ENCODE assay signal across 31 cellular contexts in genomic region chr1:54246097-54246721, GRCh38. TPM values are rescaled to one million over a fixed set of nuclear protein-coding genes. Genes with fewer than 3 reads are reported as not detected.
DNase-seq lines count a peak whose midpoint lies in the region; ATAC-seq, FAIRE-seq and TF ChIP-seq lines count a peak whose summit lies in the region.
"Had no signal": no experiment of that assay in that cellular context is flagged by ENCODE, and none has a peak within 500 bp of the region (broad histone marks: within the 10 kb centered on the region; RNA-seq: fewer than 3 reads in every experiment).

No MANE protein-coding gene starts in this region.

- DNase-seq in activated CD4-positive, alpha-beta memory T cell treated with anti-CD3 and anti-CD28 coated beads, Interleukin-2, amount 10 ng/mL, durations not matched to agents 7 days and 5 days, result no peak
- no peak for DNase-seq in activated CD4-positive, alpha-beta memory T cell treated with anti-CD3 and anti-CD28 coated beads for 36 hours
- DNase-seq in NCI-H510A (lab: John Stamatoyannopoulos, UW) (peak; percentile 77), H1 (ENCODE audit: low read depth in 1 of 2, low spot score in 2 of 2) (no peak), neural progenitor cell (ENCODE audit: low spot score) (peak; percentile 51), HuH-7.5 (ENCODE audit: low spot score) (no peak), NOMO-1 (lab: John Stamatoyannopoulos, UW; ENCODE audit: unreplicated experiment in 2 of 2) (no peak), HepG2 (ENCODE audit: low spot score) (no peak)
- DNase-seq: activated T-cell treated with anti-CD3 and anti-CD28 coated beads, Interleukin-2, amount 50 U/mL, for 24 hours; amniotic stem cell; CD4-positive, alpha-beta memory T cell; effector CD4-positive, alpha-beta T cell; head of caudate nucleus; kidney glomerular epithelial cell; mammary epithelial cell; NCI-H1417; NCI-H345; PC-9; posterior cingulate gyrus; SHP77 treated with DMSO at 0.1 percent for 48 hours; stimulated activated CD4-positive, alpha-beta T cell treated with anti-CD3 and anti-CD28 coated beads, Interleukin-4, amount 100 ng/mL, for 4 hours; stimulated activated naive B cell treated with anti-CD40 and anti-IgM and Interleukin-4, amounts not matched to agents 10 μg/mL and 1 μg/mL and 100 μg/mL, for 72 hours; upper lobe of right lung had no signal

- peaks cover 11% of the 10 kb centered on the region for H3F3A ChIP-seq in neural progenitor cell (ENCODE audit: low read depth)

- no peak overlapping the region for H3K4me3 ChIP-seq in H1 (ENCODE audit: extremely low read depth in 1 of 4, insufficient read depth in 2 of 4, low read depth in 3 of 4, low read length in 4 of 4)
- H3K4me3 ChIP-seq in neural progenitor cell, result no peak overlapping the region
- no peak overlapping the region for H3K4me3 ChIP-seq in HepG2 (replicated peaks in 1 of 3; ENCODE audit: insufficient read depth in 1 of 3, low read depth in 2 of 3, low read length in 3 of 3)
- H3K4me3 ChIP-seq: PC-9, suprapubic skin, upper lobe of right lung had no signal

- H3K79me1 ChIP-seq in H1 (ENCODE audit: low read depth, low read length), result no peaks in the 10 kb centered on the region

- H3K9me3 ChIP-seq in H1 (ENCODE audit: insufficient read depth in 2 of 2, low read depth in 1 of 2, low read length in 1 of 2) (no peaks in the 10 kb centered on the region), neural progenitor cell (ENCODE audit: low read depth) (no peaks in the 10 kb centered on the region), HepG2 (ENCODE audit: low read length) (no peaks in the 10 kb centered on the region)
- H3K9me3 ChIP-seq: suprapubic skin, upper lobe of right lung had no signal

- in situ Hi-C loops in HepG2 (cut with HindIII; ENCODE audit: extremely low pct_ligation_motif_present, low pct_unique_long_range_greater_than_20kb), result no loop called here

- no peak overlapping the region for H4K91ac ChIP-seq in H1 (replicated peaks; ENCODE audit: insufficient read length, low read length)

- no peak overlapping the region for H3K4me2 ChIP-seq in H1 (ENCODE audit: insufficient read depth in 1 of 2, low read depth in 2 of 2, low read length in 2 of 2)
- peak overlapping the region; percentile 52 for H3K4me2 ChIP-seq in neural progenitor cell
- H3K4me2 ChIP-seq in HepG2 (ENCODE audit: low read depth, low read length), result no peak overlapping the region
- H3K4me2 ChIP-seq: PC-9 had no signal

- no peak for ATAC-seq in HepG2
- ATAC-seq: activated CD4-positive, CD25-positive, alpha-beta regulatory T cell treated with anti-CD3 and anti-CD28 coated beads, Interleukin-2, amount 50 U/mL, for 24 hours; HCT116; sciatic nerve; stimulated activated naive B cell treated with anti-CD40 and anti-IgM and Interleukin-4, amounts not matched to agents 10 μg/mL and 1 μg/mL and 100 μg/mL, for 72 hours; upper lobe of right lung had no signal

- no peak overlapping the region for H4K5ac ChIP-seq in H1 (ENCODE audit: insufficient read length, low read depth, low read length)

- H4K20me1 ChIP-seq in H1 (replicated peaks in 1 of 2; ENCODE audit: control insufficient read depth in 1 of 2, insufficient read depth in 2 of 2, low read length in 2 of 2) (peaks cover 5 to 10% of the 10 kb centered on the region in 2 experiments), neural progenitor cell (ENCODE audit: low read depth) (peaks cover 66% of the 10 kb centered on the region), HepG2 (ENCODE audit: insufficient read depth, low read length) (no peaks in the 10 kb centered on the region)

- no TSS peak for BruUV-seq in HepG2 (replicated peaks; lab: Mats Ljungman, UMichigan)

- H3K23ac ChIP-seq in H1 (ENCODE audit: insufficient read length), result no peak overlapping the region

- H3K27ac ChIP-seq in H1 (ENCODE audit: low read depth, low read length) (no peak overlapping the region), neural progenitor cell (peak overlapping the region; percentile 78), HepG2 (ENCODE audit: extremely low read length, insufficient read depth, low read length) (no peak overlapping the region)
- H3K27ac ChIP-seq: PC-9, suprapubic skin, upper lobe of right lung had no signal

- H3K79me2 ChIP-seq in H1 (ENCODE audit: control insufficient read depth in 1 of 2, insufficient read depth in 2 of 2, low read length in 2 of 2), result no peaks in the 10 kb centered on the region
- H3K79me2 ChIP-seq in neural progenitor cell (ENCODE audit: low read depth), result no peaks in the 10 kb centered on the region
- no peaks in the 10 kb centered on the region for H3K79me2 ChIP-seq in HepG2 (ENCODE audit: insufficient read depth, low read length)

- H2BK20ac ChIP-seq in H1 (ENCODE audit: low read length), result no peak overlapping the region

- POLR2A ChIA-PET in activated CD4-positive, alpha-beta memory T cell treated with anti-CD3 and anti-CD28 coated beads, Interleukin-2, amount 10 ng/mL, durations not matched to agents 7 days and 5 days (lab: Charles Lee), result no interaction called here
- POLR2A ChIA-PET in activated CD4-positive, alpha-beta memory T cell treated with anti-CD3 and anti-CD28 coated beads for 36 hours (lab: Charles Lee), result no interaction called here
- POLR2A ChIA-PET in H1 (lab: Charles Lee; ENCODE audit: partially characterized antibody), result interaction anchor here (0.9 to 1.5 kb wide), 2 partner anchors 26 to 44 kb away, joined by 3 read pairs; no protein-coding TSS in a partner anchor
- POLR2A ChIA-PET in HepG2 (lab: Yijun Ruan, JAX), result no interaction called here

- no peaks in the 10 kb centered on the region for H3K4me1 Mint-ChIP-seq in activated CD4-positive, alpha-beta memory T cell treated with anti-CD3 and anti-CD28 coated beads, Interleukin-2, amount 10 ng/mL, durations not matched to agents 7 days and 5 days
- H3K4me1 Mint-ChIP-seq in activated CD4-positive, alpha-beta memory T cell treated with anti-CD3 and anti-CD28 coated beads for 36 hours (ENCODE audit: low read depth), result no peaks in the 10 kb centered on the region
- H3K4me1 Mint-ChIP-seq in neural progenitor cell, result peaks cover 11% of the 10 kb centered on the region
- H3K4me1 Mint-ChIP-seq: CD4-positive, alpha-beta memory T cell; stimulated activated naive B cell treated with anti-CD40 and anti-IgM and Interleukin-4, amounts not matched to agents 10 μg/mL and 1 μg/mL and 100 μg/mL, for 72 hours had no signal

- no peak overlapping the region for H3K4ac ChIP-seq in H1 (replicated peaks; ENCODE audit: insufficient read length, low read depth, low read length)

- peak overlapping the region; percentile 31 for H4K8ac ChIP-seq in H1 (ENCODE audit: extremely low read depth, insufficient read depth, low read length)

- intact Hi-C loops in activated CD4-positive, alpha-beta memory T cell treated with anti-CD3 and anti-CD28 coated beads for 36 hours (cut with micrococcal nuclease), result no loop called here
- intact Hi-C loops in HepG2 (cut with micrococcal nuclease; ENCODE audit: unreplicated experiment), result no loop called here

- no peak overlapping the region for H2BK120ac ChIP-seq in H1 (replicated peaks; ENCODE audit: low read depth, low read length)

- H3K9me3 Mint-ChIP-seq in activated CD4-positive, alpha-beta memory T cell treated with anti-CD3 and anti-CD28 coated beads, Interleukin-2, amount 10 ng/mL, durations not matched to agents 7 days and 5 days, result no peaks in the 10 kb centered on the region
- H3K9me3 Mint-ChIP-seq in activated CD4-positive, alpha-beta memory T cell treated with anti-CD3 and anti-CD28 coated beads for 36 hours, result no peaks in the 10 kb centered on the region
- no peaks in the 10 kb centered on the region for H3K9me3 Mint-ChIP-seq in neural progenitor cell
- H3K9me3 Mint-ChIP-seq: activated T-cell treated with anti-CD3 and anti-CD28 coated beads, Interleukin-2, amount 50 U/mL, for 24 hours; CD4-positive, alpha-beta memory T cell; neural crest cell; stimulated activated naive B cell treated with anti-CD40 and anti-IgM and Interleukin-4, amounts not matched to agents 10 μg/mL and 1 μg/mL and 100 μg/mL, for 72 hours had no signal

- no peak for TF ChIP-seq EP300 in H1 (IDR thresholded peaks at IDR 0.05; ENCODE audit: borderline replicate concordance in 1 of 2, low read depth in 2 of 2, low read length in 2 of 2)
- TF ChIP-seq EP300 in HepG2 (IDR thresholded peaks at IDR 0.05; ENCODE audit: low read depth in 2 of 2, low read length in 2 of 2), result no peak
- TF ChIP-seq EP300 in HepG2 (CRISPR knock-in tag; IDR thresholded peaks at IDR 0.05; ENCODE audit: borderline replicate concordance), result no peak

- H2BK12ac ChIP-seq in H1 (ENCODE audit: low read depth, low read length), result no peak overlapping the region

- H3K27ac Mint-ChIP-seq in activated CD4-positive, alpha-beta memory T cell treated with anti-CD3 and anti-CD28 coated beads, Interleukin-2, amount 10 ng/mL, durations not matched to agents 7 days and 5 days, result peak overlapping the region; percentile 2
- no peak overlapping the region for H3K27ac Mint-ChIP-seq in activated CD4-positive, alpha-beta memory T cell treated with anti-CD3 and anti-CD28 coated beads for 36 hours
- H3K27ac Mint-ChIP-seq in neural progenitor cell, result no peak overlapping the region
- H3K27ac Mint-ChIP-seq: activated T-cell treated with anti-CD3 and anti-CD28 coated beads, Interleukin-2, amount 50 U/mL, for 24 hours; stimulated activated naive B cell treated with anti-CD40 and anti-IgM and Interleukin-4, amounts not matched to agents 10 μg/mL and 1 μg/mL and 100 μg/mL, for 72 hours had no signal

- H2BK5ac ChIP-seq in H1 (ENCODE audit: low read depth, low read length), result no peak overlapping the region; the same call in 1 of the 2 replicates

- H3K56ac ChIP-seq in H1 (replicated peaks; ENCODE audit: insufficient read length, low read depth, low read length), result no peak overlapping the region

- H3K9ac ChIP-seq in H1 (replicated peaks in 1 of 4; ENCODE audit: extremely low read depth in 1 of 4, low read depth in 3 of 4, low read length in 3 of 4), result no peak overlapping the region
- H3K9ac ChIP-seq in neural progenitor cell, result no peak overlapping the region
- no peak overlapping the region for H3K9ac ChIP-seq in HepG2 (ENCODE audit: insufficient read depth, low read depth, low read length)

- no peak overlapping the region for H3K4me3 Mint-ChIP-seq in activated CD4-positive, alpha-beta memory T cell treated with anti-CD3 and anti-CD28 coated beads, Interleukin-2, amount 10 ng/mL, durations not matched to agents 7 days and 5 days
- H3K4me3 Mint-ChIP-seq in activated CD4-positive, alpha-beta memory T cell treated with anti-CD3 and anti-CD28 coated beads for 36 hours, result no peak overlapping the region
- H3K4me3 Mint-ChIP-seq in neural progenitor cell, result no peak overlapping the region
- H3K4me3 Mint-ChIP-seq: activated T-cell treated with anti-CD3 and anti-CD28 coated beads, Interleukin-2, amount 50 U/mL, for 24 hours; CD4-positive, alpha-beta memory T cell; neural crest cell; stimulated activated naive B cell treated with anti-CD40 and anti-IgM and Interleukin-4, amounts not matched to agents 10 μg/mL and 1 μg/mL and 100 μg/mL, for 72 hours had no signal

- TF ChIP-seq RAD21 in H1 (IDR thresholded peaks at IDR 0.05 in 1 of 2, conservative IDR thresholded peaks at IDR 0.05 in 1 of 2; ENCODE audit: low read depth in 2 of 2, low read length in 2 of 2), result no peak
- TF ChIP-seq RAD21 in HepG2 (CRISPR knock-in tag; IDR thresholded peaks at IDR 0.05), result no peak

- H2AFZ ChIP-seq in H1 (ENCODE audit: low read length) (no peak overlapping the region), neural progenitor cell (replicated peaks) (no peak overlapping the region), HepG2 (ENCODE audit: low read length) (no peak overlapping the region)
- H2AFZ ChIP-seq: PC-9 had no signal

- no peaks in the 10 kb centered on the region for H3K23me2 ChIP-seq in H1 (ENCODE audit: low read depth, low read length)

- peaks cover 11% of the 10 kb centered on the region for H3K36me3 Mint-ChIP-seq in activated CD4-positive, alpha-beta memory T cell treated with anti-CD3 and anti-CD28 coated beads, Interleukin-2, amount 10 ng/mL, durations not matched to agents 7 days and 5 days (ENCODE audit: low read depth)
- peaks cover 2% of the 10 kb centered on the region for H3K36me3 Mint-ChIP-seq in activated CD4-positive, alpha-beta memory T cell treated with anti-CD3 and anti-CD28 coated beads for 36 hours
- H3K36me3 Mint-ChIP-seq in neural progenitor cell, result peaks cover 22% of the 10 kb centered on the region

- H2AK5ac ChIP-seq in H1 (ENCODE audit: low read depth, low read length), result no peak overlapping the region

- TF ChIP-seq CTCF in H1 (IDR thresholded peaks at IDR 0.05; ENCODE audit: control extremely low read depth in 1 of 3, insufficient read depth in 1 of 3, low read depth in 1 of 3, low read length in 3 of 3) (no peak), neural progenitor cell (IDR thresholded peaks at IDR 0.05) (no peak), HepG2 (CRISPR knock-in tag; IDR thresholded peaks at IDR 0.05) (no peak)

- CTCF ChIA-PET in activated CD4-positive, alpha-beta memory T cell treated with anti-CD3 and anti-CD28 coated beads, Interleukin-2, amount 10 ng/mL, durations not matched to agents 7 days and 5 days (lab: Charles Lee), result no interaction called here
- CTCF ChIA-PET in activated CD4-positive, alpha-beta memory T cell treated with anti-CD3 and anti-CD28 coated beads for 36 hours (lab: Charles Lee), result interaction anchor here (1.2 kb wide), 1 partner anchor 33 kb away, joined by 3 read pairs; no protein-coding TSS in a partner anchor
- CTCF ChIA-PET in H1 (lab: Charles Lee; ENCODE audit: partially characterized antibody) (interaction anchor here (0.9 to 2.1 kb wide), 4 partner anchors 14 to 31 kb away, joined by 3 to 4 read pairs (median 3); no protein-coding TSS in a partner anchor), HepG2 (lab: Yijun Ruan, JAX; ENCODE audit: low intra/inter-chr PET ratio, low total read pairs) (no interaction called here)

- no peaks in the 10 kb centered on the region; a peak in 1 of 7 replicates for H3K4me1 ChIP-seq in H1 (replicated peaks in 1 of 4; ENCODE audit: control insufficient read depth in 3 of 4, insufficient read depth in 4 of 4, low read length in 3 of 4)
- H3K4me1 ChIP-seq in neural progenitor cell, result peaks cover 13% of the 10 kb centered on the region
- H3K4me1 ChIP-seq in HepG2 (ENCODE audit: insufficient read depth, low read length), result no peaks in the 10 kb centered on the region
- H3K4me1 ChIP-seq: upper lobe of right lung had no signal

- no peaks in the 10 kb centered on the region; a peak in 1 of 7 replicates for H3K27me3 ChIP-seq in H1 (replicated peaks in 1 of 4; ENCODE audit: control insufficient read depth in 3 of 4, extremely low read depth in 1 of 4, insufficient read depth in 3 of 4, low read length in 3 of 4)
- H3K27me3 ChIP-seq in neural progenitor cell, result no peaks in the 10 kb centered on the region
- H3K27me3 ChIP-seq in HepG2 (ENCODE audit: control insufficient read depth in 1 of 2, insufficient read depth in 2 of 2, low read length in 2 of 2), result no peaks in the 10 kb centered on the region
- H3K27me3 ChIP-seq: suprapubic skin, upper lobe of right lung had no signal

- H3K27me3 Mint-ChIP-seq in activated CD4-positive, alpha-beta memory T cell treated with anti-CD3 and anti-CD28 coated beads, Interleukin-2, amount 10 ng/mL, durations not matched to agents 7 days and 5 days, result no peaks in the 10 kb centered on the region
- no peaks in the 10 kb centered on the region for H3K27me3 Mint-ChIP-seq in activated CD4-positive, alpha-beta memory T cell treated with anti-CD3 and anti-CD28 coated beads for 36 hours
- peaks cover 4% of the 10 kb centered on the region for H3K27me3 Mint-ChIP-seq in neural progenitor cell (ENCODE audit: insufficient read depth, low read depth)
- H3K27me3 Mint-ChIP-seq: activated T-cell treated with anti-CD3 and anti-CD28 coated beads, Interleukin-2, amount 50 U/mL, for 24 hours; CD4-positive, alpha-beta memory T cell; stimulated activated naive B cell treated with anti-CD40 and anti-IgM and Interleukin-4, amounts not matched to agents 10 μg/mL and 1 μg/mL and 100 μg/mL, for 72 hours had no signal

- H2BK15ac ChIP-seq in H1 (ENCODE audit: low read length), result no peak overlapping the region

- H3K14ac ChIP-seq in H1 (ENCODE audit: insufficient read length), result no peak overlapping the region

- peaks cover 3 to 31% (median 15%) of the 10 kb centered on the region in 4 experiments; a peak in 5 of 8 replicates for H3K36me3 ChIP-seq in H1 (ENCODE audit: control insufficient read depth in 2 of 4, insufficient read depth in 4 of 4, low read length in 3 of 4)
- no peaks in the 10 kb centered on the region for H3K36me3 ChIP-seq in neural progenitor cell
- H3K36me3 ChIP-seq in HepG2 (replicated peaks in 1 of 2; ENCODE audit: control insufficient read depth in 1 of 2, insufficient read depth in 2 of 2, low read length in 2 of 2), result peaks cover 9 to 11% of the 10 kb centered on the region in 2 experiments; a peak in 4 of 5 replicates

- WGBS in H1 (ENCODE audit: extremely low coverage in 1 of 2, insufficient coverage in 1 of 2, insufficient read length in 1 of 2, insufficient replicate concordance in 2 of 2, low coverage in 1 of 2, low lambda C conversion rate in 2 of 2, missing lambda C conversion rate in 1 of 2), 2 experiments, result 92% methylated on average over 10 of the region's 10 CpGs; no CpG with 5 or more reads in 1 of the 2 experiments
- 100% methylated on average over 10 of the region's 10 CpGs for WGBS in HepG2 (ENCODE audit: low lambda C conversion rate)

- TF ChIP-seq POLR2A in H1 (IDR thresholded peaks at IDR 0.05; ENCODE audit: control extremely low read depth in 1 of 2, low read depth in 2 of 2, low read length in 2 of 2) (no peak), HepG2 (IDR thresholded peaks at IDR 0.05; ENCODE audit: insufficient read depth in 1 of 2, low read depth in 2 of 2, low read length in 2 of 2) (no peak)

- FAIRE-seq in H1 (lab: Jason Lieb, UNC), result no peak
- no peak for FAIRE-seq in HepG2 (lab: Jason Lieb, UNC)
- FAIRE-seq: G401.6, GM19239, HTR-8/SVneo had no signal

- no peak overlapping the region for H3K18ac ChIP-seq in H1 (ENCODE audit: extremely low read depth, low read length)

RNA-seq across cellular contexts. Expression of gene MRPL37, which starts 46.2 kb away (rescaled TPM):
- 10 to 100 TPM; 88.0 to 91.9 TPM for total RNA-seq in activated CD4-positive, alpha-beta memory T cell treated with anti-CD3 and anti-CD28 coated beads, Interleukin-2, amount 10 ng/mL, durations not matched to agents 7 days and 5 days
- 100 to 1,000 TPM; 157 to 166 TPM for total RNA-seq in activated CD4-positive, alpha-beta memory T cell treated with anti-CD3 and anti-CD28 coated beads for 36 hours
- 126 and 129 TPM in 2 replicates for total RNA-seq in H1 (2021; fragmentation: NEBNext Ultra II Directional; extraction: Animal tissue kit (Norgen Biotek cat#: 25700))
- polyA plus RNA-seq in H1 (2011; rRNA removed) (45.5 and 66.6 TPM in 2 replicates), HepG2 (2011; rRNA removed) (26.5 and 31.7 TPM in 2 replicates)
- 50.6 TPM for polyA plus RNA-seq in H1 (2011; cell fraction: cytosol; rRNA removed)
- polyA plus RNA-seq in H1 (2011; cell fraction: nucleus; rRNA removed), result 44.3 TPM
- polyA plus RNA-seq in H1 (2012, experiment 1 of 2), result 139 to 155 TPM (median 151 TPM) in 4 replicates
- polyA plus RNA-seq in H1 (2012, experiment 2 of 2), result 260 TPM
- 113 TPM for polyA plus RNA-seq in H1 (2013, experiment 1 of 2)
- polyA plus RNA-seq in H1 (2013, experiment 2 of 2), result 115 TPM
- polyA minus RNA-seq in H1 (2011; rRNA and poly(A)+ RNA removed), result 36.0 and 42.4 TPM in 2 replicates
- polyA minus RNA-seq in H1 (2011; cell fraction: cytosol; rRNA and poly(A)+ RNA removed), result 23.6 TPM
- polyA minus RNA-seq in H1 (2011; cell fraction: nucleus; rRNA and poly(A)+ RNA removed), result 26.2 TPM
- total RNA-seq in neural progenitor cell (ENCODE audit: low replicate concordance) (60.4 and 93.4 TPM in 2 replicates), HepG2 (2016; rRNA removed; fragmentation: Illumina TruSeq; extraction: Trizol) (127 and 143 TPM in 2 replicates)
- 107 and 109 TPM in 2 replicates for total RNA-seq in HepG2 (2016; cell fraction: cytosol; rRNA removed; fragmentation: Illumina TruSeq; extraction: Trizol; ENCODE audit: low read depth)
- 123 and 145 TPM in 2 replicates for total RNA-seq in HepG2 (2016; cell fraction: insoluble cytoplasmic fraction; rRNA removed; fragmentation: Illumina TruSeq; extraction: Trizol)
- total RNA-seq in HepG2 (2016; cell fraction: membrane; rRNA removed; fragmentation: Illumina TruSeq; extraction: Trizol), result 128 and 139 TPM in 2 replicates
- total RNA-seq in HepG2 (2016; cell fraction: nucleus; rRNA removed; fragmentation: Illumina TruSeq; extraction: Trizol), result 50.3 and 58.7 TPM in 2 replicates
- polyA plus RNA-seq in HepG2 (2011; cell fraction: cytosol; rRNA removed), result 31.8 and 37.2 TPM in 2 replicates
- polyA plus RNA-seq in HepG2 (2011; cell fraction: nucleus; rRNA removed), result 15.6 and 18.1 TPM in 2 replicates
- polyA plus RNA-seq in HepG2 (2012), result 81.3 and 106 TPM in 2 replicates
- polyA plus RNA-seq in HepG2 (2016; cell fraction: cytosol; fragmentation: Illumina TruSeq; extraction: Trizol; ENCODE audit: low read depth), result 175 and 183 TPM in 2 replicates
- polyA plus RNA-seq in HepG2 (2016; cell fraction: insoluble cytoplasmic fraction; fragmentation: Illumina TruSeq; extraction: Trizol; ENCODE audit: low read depth), result 248 and 256 TPM in 2 replicates
- 177 and 183 TPM in 2 replicates for polyA plus RNA-seq in HepG2 (2016; cell fraction: membrane; fragmentation: Illumina TruSeq; extraction: Trizol; ENCODE audit: low read depth)
- 106 TPM in 2 replicates for polyA plus RNA-seq in HepG2 (2016; cell fraction: nucleus; fragmentation: Illumina TruSeq; extraction: Trizol; ENCODE audit: insufficient read depth, low read depth)
- 34.6 and 75.1 TPM in 2 replicates for polyA minus RNA-seq in HepG2 (2011; rRNA and poly(A)+ RNA removed; ENCODE audit: low replicate concordance)
- 16.6 and 17.3 TPM in 2 replicates for polyA minus RNA-seq in HepG2 (2011; cell fraction: cytosol; rRNA and poly(A)+ RNA removed)
- polyA minus RNA-seq in HepG2 (2011; cell fraction: nucleus; rRNA and poly(A)+ RNA removed), result 12.8 and 13.4 TPM in 2 replicates

RNA-seq across cellular contexts. Expression of gene CYB5RL, which starts 46.4 kb away (rescaled TPM):
- total RNA-seq in activated CD4-positive, alpha-beta memory T cell treated with anti-CD3 and anti-CD28 coated beads, Interleukin-2, amount 10 ng/mL, durations not matched to agents 7 days and 5 days, result 10 to 100 TPM in 1 of 2 experiments, 1 to 10 TPM in 1; 8.9 to 10.0 TPM
- 10 to 100 TPM; 12.8 to 13.0 TPM for total RNA-seq in activated CD4-positive, alpha-beta memory T cell treated with anti-CD3 and anti-CD28 coated beads for 36 hours
- 14.1 and 15.1 TPM in 2 replicates for total RNA-seq in H1 (2021; fragmentation: NEBNext Ultra II Directional; extraction: Animal tissue kit (Norgen Biotek cat#: 25700))
- polyA plus RNA-seq in H1 (2011; rRNA removed) (13.2 and 14.8 TPM in 2 replicates), HepG2 (2011; rRNA removed) (3.7 and 3.9 TPM in 2 replicates)
- 15.9 TPM for polyA plus RNA-seq in H1 (2011; cell fraction: cytosol; rRNA removed)
- 17.3 TPM for polyA plus RNA-seq in H1 (2011; cell fraction: nucleus; rRNA removed)
- polyA plus RNA-seq in H1 (2012, experiment 1 of 2), result 10.0 to 12.0 TPM (median 10.7 TPM) in 4 replicates
- polyA plus RNA-seq in H1 (2012, experiment 2 of 2), result 7.0 TPM
- polyA plus RNA-seq in H1 (2013, experiment 1 of 2), result 8.2 TPM
- polyA plus RNA-seq in H1 (2013, experiment 2 of 2), result 8.5 TPM
- 18.8 and 22.4 TPM in 2 replicates for polyA minus RNA-seq in H1 (2011; rRNA and poly(A)+ RNA removed)
- polyA minus RNA-seq in H1 (2011; cell fraction: cytosol; rRNA and poly(A)+ RNA removed), result 5.1 TPM
- 14.9 TPM for polyA minus RNA-seq in H1 (2011; cell fraction: nucleus; rRNA and poly(A)+ RNA removed)
- total RNA-seq in neural progenitor cell (ENCODE audit: low replicate concordance) (6.4 and 9.0 TPM in 2 replicates), HepG2 (2016; rRNA removed; fragmentation: Illumina TruSeq; extraction: Trizol) (4.1 and 5.0 TPM in 2 replicates)
- 4.4 and 6.3 TPM in 2 replicates for total RNA-seq in HepG2 (2016; cell fraction: cytosol; rRNA removed; fragmentation: Illumina TruSeq; extraction: Trizol; ENCODE audit: low read depth)
- 4.6 and 4.8 TPM in 2 replicates for total RNA-seq in HepG2 (2016; cell fraction: insoluble cytoplasmic fraction; rRNA removed; fragmentation: Illumina TruSeq; extraction: Trizol)
- total RNA-seq in HepG2 (2016; cell fraction: membrane; rRNA removed; fragmentation: Illumina TruSeq; extraction: Trizol), result 4.8 and 6.3 TPM in 2 replicates
- total RNA-seq in HepG2 (2016; cell fraction: nucleus; rRNA removed; fragmentation: Illumina TruSeq; extraction: Trizol), result 2.2 and 3.2 TPM in 2 replicates
- 3.2 TPM in 2 replicates for polyA plus RNA-seq in HepG2 (2011; cell fraction: cytosol; rRNA removed)
- polyA plus RNA-seq in HepG2 (2011; cell fraction: nucleus; rRNA removed), result 6.4 and 7.3 TPM in 2 replicates
- 2.2 and 2.6 TPM in 2 replicates for polyA plus RNA-seq in HepG2 (2012)
- polyA plus RNA-seq in HepG2 (2016; cell fraction: cytosol; fragmentation: Illumina TruSeq; extraction: Trizol; ENCODE audit: low read depth), result 5.6 and 6.5 TPM in 2 replicates
- 2.7 and 2.9 TPM in 2 replicates for polyA plus RNA-seq in HepG2 (2016; cell fraction: insoluble cytoplasmic fraction; fragmentation: Illumina TruSeq; extraction: Trizol; ENCODE audit: low read depth)
- polyA plus RNA-seq in HepG2 (2016; cell fraction: membrane; fragmentation: Illumina TruSeq; extraction: Trizol; ENCODE audit: low read depth), result 3.5 and 4.4 TPM in 2 replicates
- polyA plus RNA-seq in HepG2 (2016; cell fraction: nucleus; fragmentation: Illumina TruSeq; extraction: Trizol; ENCODE audit: insufficient read depth, low read depth), result 4.5 and 5.3 TPM in 2 replicates
- 5.6 and 19.2 TPM in 2 replicates for polyA minus RNA-seq in HepG2 (2011; rRNA and poly(A)+ RNA removed; ENCODE audit: low replicate concordance)
- polyA minus RNA-seq in HepG2 (2011; cell fraction: cytosol; rRNA and poly(A)+ RNA removed), result 0.79 and 1.4 TPM in 2 replicates
- polyA minus RNA-seq in HepG2 (2011; cell fraction: nucleus; rRNA and poly(A)+ RNA removed), result 3.5 and 6.2 TPM in 2 replicates

Comparison
In these comparisons a context has a peak if more than half of its experiments do, and no peak if none do; other contexts are left out.
1. CTCF ChIA-PET loops: an anchor here in activated CD4-positive, alpha-beta memory T cell treated with anti-CD3 and anti-CD28 coated beads for 36 hours (1.2 kb wide) and H1 (0.9 to 2.1 kb wide); none called in activated CD4-positive, alpha-beta memory T cell treated with anti-CD3 and anti-CD28 coated beads, Interleukin-2, amount 10 ng/mL, durations not matched to agents 7 days and 5 days and HepG2.
2. DNase-seq: peak in NCI-H510A (single experiment) and neural progenitor cell (single experiment); none in activated CD4-positive, alpha-beta memory T cell treated with anti-CD3 and anti-CD28 coated beads, Interleukin-2, amount 10 ng/mL, durations not matched to agents 7 days and 5 days (single experiment), activated CD4-positive, alpha-beta memory T cell treated with anti-CD3 and anti-CD28 coated beads for 36 hours (single experiment), H1 (0 of 2), HuH-7.5 (single experiment), NOMO-1 (0 of 2) and HepG2 (single experiment).